In the genomic region with DNA sequence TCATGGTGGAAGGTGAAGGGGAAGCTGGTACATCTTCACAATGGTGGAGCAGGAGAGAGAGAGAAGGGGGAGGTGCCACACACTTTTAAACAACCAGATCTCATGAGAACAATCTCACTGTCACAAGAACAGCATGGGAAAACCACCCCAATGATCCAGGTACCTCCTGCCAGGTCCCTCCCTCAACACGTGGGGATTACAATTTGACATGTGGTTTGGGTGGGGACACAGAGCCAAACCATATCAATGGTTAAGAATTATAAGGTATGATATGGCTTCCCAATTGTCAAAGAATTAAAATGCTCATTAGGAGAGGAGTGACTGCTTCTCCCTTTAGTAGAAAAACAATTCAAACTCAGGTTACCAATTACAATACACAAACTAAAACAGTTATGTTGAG, we compare ENCODE assay signal across 16 cellular contexts.
"Had no signal": no experiment of that assay in that cellular context is flagged by ENCODE, and none has a peak within 500 bp of the region (broad histone marks: within the 10 kb centered on the region; RNA-seq: fewer than 3 reads in every experiment).

No MANE protein-coding gene starts in this region.

- H3K9me3 Mint-ChIP-seq: activated B cell treated with CpG ODN at 0.5 μM for 24 hours; activated CD4-positive, alpha-beta memory T cell treated with anti-CD3 and anti-CD28 coated beads, Interleukin-2, amount 10 ng/mL, durations not matched to agents 7 days and 5 days; effector memory CD8-positive, alpha-beta T cell; nephron; stimulated activated memory B cell treated with anti-CD40 and anti-IgM and Interleukin-4, amounts not matched to agents 10 μg/mL and 1 μg/mL and 100 μg/mL, for 72 hours had no signal

- H3K4me3 ChIP-seq: hepatocyte, lower lobe of right lung, prostate gland, spleen had no signal

- H3K4me1 ChIP-seq: lower lobe of right lung, prostate gland had no signal

- H3K79me2 ChIP-seq: hepatocyte had no signal

- ATAC-seq: activated CD8-positive, alpha-beta memory T cell treated with anti-CD3 and anti-CD28 coated beads, Interleukin-2, amount 10 ng/mL, durations not matched to agents 7 days and 5 days; effector memory CD8-positive, alpha-beta T cell; lower lobe of right lung; stimulated activated memory B cell treated with anti-CD40 and anti-IgM and Interleukin-4, amounts not matched to agents 10 μg/mL and 1 μg/mL and 100 μg/mL, for 72 hours had no signal

- H3K9me3 ChIP-seq: lower lobe of right lung, prostate gland, spleen had no signal

- H3K27ac Mint-ChIP-seq: activated B cell treated with CpG ODN at 0.5 μM for 24 hours; activated CD4-positive, alpha-beta memory T cell treated with anti-CD3 and anti-CD28 coated beads, Interleukin-2, amount 10 ng/mL, durations not matched to agents 7 days and 5 days; activated CD8-positive, alpha-beta memory T cell treated with anti-CD3 and anti-CD28 coated beads, Interleukin-2, amount 10 ng/mL, durations not matched to agents 7 days and 5 days; activated naive CD8-positive, alpha-beta T cell; effector memory CD8-positive, alpha-beta T cell; stimulated activated memory B cell treated with anti-CD40 and anti-IgM and Interleukin-4, amounts not matched to agents 10 μg/mL and 1 μg/mL and 100 μg/mL, for 72 hours had no signal

- DNase-seq: activated B cell treated with CpG ODN at 0.5 μM for 24 hours; activated CD4-positive, alpha-beta memory T cell treated with anti-CD3 and anti-CD28 coated beads, Interleukin-2, amount 10 ng/mL, durations not matched to agents 7 days and 5 days; activated CD4-positive, alpha-beta T cell treated with anti-CD3 and anti-CD28 coated beads for 48 hours; activated CD8-positive, alpha-beta memory T cell treated with anti-CD3 and anti-CD28 coated beads, Interleukin-2, amount 10 ng/mL, durations not matched to agents 7 days and 5 days; effector memory CD8-positive, alpha-beta T cell; lower lobe of right lung; midbrain; occipital lobe; spleen; stimulated activated CD4-positive, alpha-beta T cell treated with anti-CD3 and anti-CD28 coated beads, Interleukin-4, amount 100 ng/mL, for 4 hours; T-helper 2 cell had no signal

- H3K4me1 Mint-ChIP-seq: activated B cell treated with CpG ODN at 0.5 μM for 24 hours; activated CD4-positive, alpha-beta memory T cell treated with anti-CD3 and anti-CD28 coated beads, Interleukin-2, amount 10 ng/mL, durations not matched to agents 7 days and 5 days; activated CD8-positive, alpha-beta memory T cell treated with anti-CD3 and anti-CD28 coated beads, Interleukin-2, amount 10 ng/mL, durations not matched to agents 7 days and 5 days; stimulated activated memory B cell treated with anti-CD40 and anti-IgM and Interleukin-4, amounts not matched to agents 10 μg/mL and 1 μg/mL and 100 μg/mL, for 72 hours had no signal

- H3K27me3 Mint-ChIP-seq: activated B cell treated with CpG ODN at 0.5 μM for 24 hours; activated CD4-positive, alpha-beta memory T cell treated with anti-CD3 and anti-CD28 coated beads, Interleukin-2, amount 10 ng/mL, durations not matched to agents 7 days and 5 days; activated CD8-positive, alpha-beta memory T cell treated with anti-CD3 and anti-CD28 coated beads, Interleukin-2, amount 10 ng/mL, durations not matched to agents 7 days and 5 days; activated naive CD8-positive, alpha-beta T cell; effector memory CD8-positive, alpha-beta T cell; stimulated activated memory B cell treated with anti-CD40 and anti-IgM and Interleukin-4, amounts not matched to agents 10 μg/mL and 1 μg/mL and 100 μg/mL, for 72 hours had no signal

- H3K36me3 ChIP-seq: prostate gland had no signal

- H3K36me3 Mint-ChIP-seq: activated CD8-positive, alpha-beta memory T cell treated with anti-CD3 and anti-CD28 coated beads, Interleukin-2, amount 10 ng/mL, durations not matched to agents 7 days and 5 days had no signal

- H3K4me3 Mint-ChIP-seq: activated B cell treated with CpG ODN at 0.5 μM for 24 hours; activated CD4-positive, alpha-beta memory T cell treated with anti-CD3 and anti-CD28 coated beads, Interleukin-2, amount 10 ng/mL, durations not matched to agents 7 days and 5 days; activated CD8-positive, alpha-beta memory T cell treated with anti-CD3 and anti-CD28 coated beads, Interleukin-2, amount 10 ng/mL, durations not matched to agents 7 days and 5 days; activated naive CD8-positive, alpha-beta T cell; effector memory CD8-positive, alpha-beta T cell; nephron; stimulated activated memory B cell treated with anti-CD40 and anti-IgM and Interleukin-4, amounts not matched to agents 10 μg/mL and 1 μg/mL and 100 μg/mL, for 72 hours had no signal

- H3K4me2 ChIP-seq: hepatocyte had no signal

- H3K27ac ChIP-seq: hepatocyte, lower lobe of right lung, prostate gland, spleen had no signal

- H3K27me3 ChIP-seq: hepatocyte, spleen had no signal
